ENCODE assay signal across 8 cellular contexts in the genomic region with DNA sequence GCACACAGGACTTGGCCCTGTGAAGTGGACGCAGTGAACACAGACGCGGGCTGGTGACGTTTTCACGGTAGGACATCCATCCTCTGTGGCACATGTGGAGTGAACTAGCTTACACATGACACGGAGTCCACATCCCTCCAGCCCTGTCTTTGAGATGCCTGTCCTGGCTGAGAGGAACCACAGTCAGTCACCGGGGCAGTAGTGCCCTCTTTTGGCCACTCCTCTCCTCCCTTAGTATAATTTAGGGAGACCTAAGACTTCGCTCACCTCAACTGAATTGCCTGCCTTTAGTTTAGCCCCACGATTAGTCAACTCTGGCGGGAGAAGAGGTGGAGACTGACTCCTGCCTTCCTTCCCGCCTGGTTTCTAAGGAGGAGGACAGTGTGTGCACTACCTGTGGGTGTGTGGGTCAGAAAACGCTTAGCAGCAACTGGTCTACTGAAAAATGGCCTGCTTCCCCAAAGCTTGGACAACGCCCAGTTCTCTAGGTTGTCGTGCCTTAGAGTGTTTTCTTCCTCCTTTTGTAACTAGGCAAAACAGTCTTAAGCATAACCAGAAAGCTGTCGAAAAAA.
DNase-seq lines count a peak whose midpoint lies in the region; ATAC-seq and TF ChIP-seq lines count a peak whose summit lies in the region.

No MANE protein-coding gene starts in this region.

- no peak for TF ChIP-seq POLR2A in NB4 (IDR thresholded peaks at IDR 0.05; ENCODE audit: extremely low read depth, insufficient read length)

- no peak for DNase-seq in HFFc6
- DNase-seq in NB4 (ENCODE audit: low read depth) = peak; percentile 72
- DNase-seq in cerebellar cortex (ENCODE audit: low spot score) = peak; percentile 8
- peak; percentile 80 for DNase-seq in pons (ENCODE audit: low spot score)
- DNase-seq in DMS 273 treated with DMSO at 0.1 percent for 48 hours (lab: John Stamatoyannopoulos, UW) = no peak
- DNase-seq in mesothelial cell of epicardium (ENCODE audit: low spot score in 2 of 2, unreplicated experiment in 2 of 2) = no peak
- no peak for DNase-seq in coronary artery (ENCODE audit: low spot score)

- H3K27ac ChIP-seq in coronary artery = peak overlapping the region in 1 of 2 donors; percentile 70

- H3K9me3 Mint-ChIP-seq in HFFc6 (no peaks in the 10 kb centered on the region), mesothelial cell of epicardium (no peaks in the 10 kb centered on the region)

- no peak overlapping the region for H3K4me3 ChIP-seq in NB4 (ENCODE audit: low read depth, low read length)
- no peak overlapping the region for H3K4me3 ChIP-seq in coronary artery

- no peak overlapping the region for H3K4me3 Mint-ChIP-seq in HFFc6
- no peak overlapping the region for H3K4me3 Mint-ChIP-seq in mesothelial cell of epicardium

- TF ChIP-seq CTCF in HFFc6 (IDR thresholded peaks at IDR 0.05) = 0 out of 2 replicates have a peak, but pooled peaks have one; percentile 22
- TF ChIP-seq CTCF in NB4 (IDR thresholded peaks at IDR 0.05; ENCODE audit: low read depth, low read length) = peak; percentile 28
- TF ChIP-seq CTCF in mesothelial cell of epicardium (IDR thresholded peaks at IDR 0.05; ENCODE audit: unreplicated experiment) = no peak
- TF ChIP-seq CTCF in coronary artery (IDR thresholded peaks at IDR 0.05) = no peak

- H3K36me3 Mint-ChIP-seq in HFFc6 (ENCODE audit: low read depth) = peaks cover 5% of the 10 kb centered on the region; the same call in 1 of the 2 replicates
- H3K36me3 Mint-ChIP-seq in mesothelial cell of epicardium = peaks cover 5% of the 10 kb centered on the region

- H3K27ac Mint-ChIP-seq in HFFc6 (no peak overlapping the region), mesothelial cell of epicardium (no peak overlapping the region)

- H3K27me3 Mint-ChIP-seq in HFFc6 (ENCODE audit: insufficient read depth) = no peaks in the 10 kb centered on the region; the same call in 1 of the 2 replicates
- no peaks in the 10 kb centered on the region for H3K27me3 Mint-ChIP-seq in mesothelial cell of epicardium (ENCODE audit: low read depth)

- H3K4me1 Mint-ChIP-seq in HFFc6 (ENCODE audit: low read depth) (peaks cover 59% of the 10 kb centered on the region), mesothelial cell of epicardium (peaks cover 20% of the 10 kb centered on the region)

- peak; percentile 17 for ATAC-seq in GM18861 (IDR thresholded peaks at IDR 0.05; ENCODE audit: unreplicated experiment)

Comparison
In these comparisons a context has a peak if more than half of its experiments do, and no peak if none do; other contexts are left out.
1. DNase-seq: peak in NB4 (single experiment), cerebellar cortex (single experiment) and pons (single experiment); none in HFFc6 (single experiment), DMS 273 treated with DMSO at 0.1 percent for 48 hours (single experiment), mesothelial cell of epicardium (0 of 2) and coronary artery (single experiment).
2. CTCF ChIP-seq: peak in HFFc6 (single experiment) and NB4 (single experiment); none in mesothelial cell of epicardium (single experiment) and coronary artery (single experiment).